1 cellular context compared by ENCODE assay signal in the genomic region with DNA sequence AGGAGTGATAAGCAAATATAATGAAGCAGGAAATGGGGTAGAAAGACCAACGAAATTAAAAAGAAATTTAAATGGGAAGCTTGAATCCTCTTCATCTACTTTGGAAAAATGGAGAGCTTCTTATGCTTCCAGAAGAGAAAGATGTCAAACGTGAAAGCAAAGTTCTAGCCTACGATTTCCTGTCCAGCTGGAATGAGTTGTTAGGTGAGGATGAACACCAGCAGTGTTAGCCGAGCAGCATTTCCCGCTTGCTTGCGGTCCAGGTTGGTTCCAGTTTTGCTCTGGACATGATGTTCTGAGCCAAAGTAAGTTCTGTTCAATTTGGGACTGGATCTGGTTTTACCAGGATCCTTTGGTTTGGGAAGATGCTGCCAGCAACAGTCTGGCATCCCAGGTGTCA.
TF ChIP-seq lines count a peak whose summit lies in the region.

No MANE protein-coding gene starts in this region.

TF ChIP-seq in GM23338, 12 proteins besides CTCF, POLR2A, EP300 and RAD21 (continued from another document):
- TF ChIP-seq ZNF462 (CRISPR knock-in tag; IDR thresholded peaks at IDR 0.05) = no peak
